ENCODE assay signal across 8 cellular contexts in the genomic region with DNA sequence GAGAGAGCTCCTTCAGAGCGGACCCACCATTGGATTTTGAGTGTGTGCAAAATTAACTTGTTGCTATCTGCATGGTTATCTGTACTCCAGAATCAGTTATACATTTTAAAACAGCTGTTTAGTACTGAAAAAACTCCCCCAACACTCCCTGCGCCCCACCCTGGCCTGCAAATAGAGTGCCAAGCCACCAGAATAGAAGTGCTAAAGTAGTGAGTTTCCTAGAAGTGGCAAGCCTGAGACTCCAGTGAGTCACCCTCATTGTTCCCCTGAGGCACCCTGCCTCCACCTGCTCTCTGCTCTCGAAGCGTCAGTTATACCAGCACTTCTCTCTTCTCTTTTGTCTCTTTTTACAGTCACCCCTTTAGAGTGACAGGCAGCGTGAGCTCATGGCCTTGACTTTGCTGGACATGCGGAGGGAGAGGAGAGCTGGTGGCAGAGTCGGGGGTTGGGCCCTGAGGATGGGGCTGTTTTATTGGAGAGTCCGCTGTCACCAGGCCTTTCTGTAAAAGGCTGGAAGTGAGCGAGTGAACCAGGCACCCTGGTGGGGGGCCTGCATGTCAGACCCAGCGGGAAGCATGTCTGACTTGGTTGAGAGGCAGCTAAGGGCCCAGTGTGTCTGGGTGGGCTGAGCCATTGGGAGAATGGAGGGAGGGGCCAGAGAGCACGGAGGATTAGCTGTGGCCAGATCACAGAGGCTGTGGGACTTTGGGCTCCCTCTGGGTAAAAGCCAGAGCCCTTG. TPM values are rescaled to one million over a fixed set of nuclear protein-coding genes. Genes with fewer than 3 reads are reported as not detected.
DNase-seq lines count a peak whose midpoint lies in the region; ATAC-seq and TF ChIP-seq lines count a peak whose summit lies in the region.

No MANE protein-coding gene starts in this region.

- ATAC-seq in HG03565 (IDR thresholded peaks at IDR 0.05; ENCODE audit: unreplicated experiment) (peak; percentile 59), left colon (peak; percentile 67)
- ATAC-seq in activated naive CD8-positive, alpha-beta T cell treated with anti-CD3 and anti-CD28 coated beads, Interleukin-2, amount 10 ng/mL, durations not matched to agents 7 days and 5 days (ENCODE audit: low read depth), result peak; percentile 85
- peak; percentile 87 to 88 for ATAC-seq in stimulated activated naive B cell treated with anti-CD40 and anti-IgM and Interleukin-4, amounts not matched to agents 10 μg/mL and 1 μg/mL and 100 μg/mL, for 72 hours (replicated peaks)

- no peak for TF ChIP-seq CTCF in GM20000 (IDR thresholded peaks at IDR 0.05; ENCODE audit: extremely low read depth, missing control alignments)

- H3K4me1 Mint-ChIP-seq in activated naive CD8-positive, alpha-beta T cell treated with anti-CD3 and anti-CD28 coated beads, Interleukin-2, amount 10 ng/mL, durations not matched to agents 7 days and 5 days, result peaks cover 80% of the 10 kb centered on the region
- H3K4me1 Mint-ChIP-seq in stimulated activated naive B cell treated with anti-CD40 and anti-IgM and Interleukin-4, amounts not matched to agents 10 μg/mL and 1 μg/mL and 100 μg/mL, for 72 hours, result peaks cover 73 to 97% of the 10 kb centered on the region in 2 donors

- peak overlapping the region; percentile 91 for H3K27ac Mint-ChIP-seq in activated naive CD8-positive, alpha-beta T cell treated with anti-CD3 and anti-CD28 coated beads, Interleukin-2, amount 10 ng/mL, durations not matched to agents 7 days and 5 days
- peak overlapping the region; percentile 99 for H3K27ac Mint-ChIP-seq in stimulated activated naive B cell treated with anti-CD40 and anti-IgM and Interleukin-4, amounts not matched to agents 10 μg/mL and 1 μg/mL and 100 μg/mL, for 72 hours

- DNase-seq in DMS153 treated with DMSO at 0.1 percent for 48 hours (lab: John Stamatoyannopoulos, UW; ENCODE audit: unreplicated experiment) (peak; percentile 82), GM20000 (ENCODE audit: low spot score) (peak; percentile 67), SHP77 treated with DMSO at 0.1 percent for 48 hours (lab: John Stamatoyannopoulos, UW) (peak; percentile 61), left colon (no peak)
- DNase-seq in activated naive CD8-positive, alpha-beta T cell treated with anti-CD3 and anti-CD28 coated beads, Interleukin-2, amount 10 ng/mL, durations not matched to agents 7 days and 5 days, result peak; percentile 54
- peak; percentile 85 for DNase-seq in stimulated activated naive B cell treated with anti-CD40 and anti-IgM and Interleukin-4, amounts not matched to agents 10 μg/mL and 1 μg/mL and 100 μg/mL, for 72 hours
- DNase-seq in central memory CD4-positive, alpha-beta T cell, result no peak

- H3K9me3 Mint-ChIP-seq in activated naive CD8-positive, alpha-beta T cell treated with anti-CD3 and anti-CD28 coated beads, Interleukin-2, amount 10 ng/mL, durations not matched to agents 7 days and 5 days, result no peaks in the 10 kb centered on the region
- peaks cover 0 to 4% of the 10 kb centered on the region in 2 donors for H3K9me3 Mint-ChIP-seq in stimulated activated naive B cell treated with anti-CD40 and anti-IgM and Interleukin-4, amounts not matched to agents 10 μg/mL and 1 μg/mL and 100 μg/mL, for 72 hours

- H3K4me3 Mint-ChIP-seq in activated naive CD8-positive, alpha-beta T cell treated with anti-CD3 and anti-CD28 coated beads, Interleukin-2, amount 10 ng/mL, durations not matched to agents 7 days and 5 days, result peak overlapping the region; percentile 75
- H3K4me3 Mint-ChIP-seq in stimulated activated naive B cell treated with anti-CD40 and anti-IgM and Interleukin-4, amounts not matched to agents 10 μg/mL and 1 μg/mL and 100 μg/mL, for 72 hours, result peak overlapping the region; percentile 68 to 77

- intact Hi-C loops in left colon (cut with DNase I, micrococcal nuclease), result no loop called here

- POLR2A ChIA-PET in activated naive CD8-positive, alpha-beta T cell treated with anti-CD3 and anti-CD28 coated beads, Interleukin-2, amount 10 ng/mL, durations not matched to agents 7 days and 5 days (lab: Charles Lee), result interaction anchor here (0.9 to 6.4 kb wide), 3 partner anchors 10 to 190 kb away, joined by 4 to 48 read pairs (median 6); a partner anchor contains a TSS

- peaks cover 2% of the 10 kb centered on the region for H3K36me3 Mint-ChIP-seq in activated naive CD8-positive, alpha-beta T cell treated with anti-CD3 and anti-CD28 coated beads, Interleukin-2, amount 10 ng/mL, durations not matched to agents 7 days and 5 days
- peaks cover 19 to 44% of the 10 kb centered on the region in 2 donors for H3K36me3 Mint-ChIP-seq in stimulated activated naive B cell treated with anti-CD40 and anti-IgM and Interleukin-4, amounts not matched to agents 10 μg/mL and 1 μg/mL and 100 μg/mL, for 72 hours

- H3K27me3 Mint-ChIP-seq in activated naive CD8-positive, alpha-beta T cell treated with anti-CD3 and anti-CD28 coated beads, Interleukin-2, amount 10 ng/mL, durations not matched to agents 7 days and 5 days, result no peaks in the 10 kb centered on the region
- H3K27me3 Mint-ChIP-seq in stimulated activated naive B cell treated with anti-CD40 and anti-IgM and Interleukin-4, amounts not matched to agents 10 μg/mL and 1 μg/mL and 100 μg/mL, for 72 hours, result no peaks in the 10 kb centered on the region

RNA-seq across cellular contexts. Expression of a gene that starts 10.4 kb away (rescaled TPM):
- 10 to 100 TPM; 75.0 to 77.7 TPM for total RNA-seq in activated naive CD8-positive, alpha-beta T cell treated with anti-CD3 and anti-CD28 coated beads, Interleukin-2, amount 10 ng/mL, durations not matched to agents 7 days and 5 days
- total RNA-seq in left colon, result 100 to 1,000 TPM in 1 of 2 donors, 10 to 100 TPM in 1; 97.3 to 100 TPM

Comparison
In these comparisons a context has a peak if more than half of its experiments do, and no peak if none do; other contexts are left out.
1. DNase-seq: peak in DMS153 treated with DMSO at 0.1 percent for 48 hours (single experiment), GM20000 (single experiment), SHP77 treated with DMSO at 0.1 percent for 48 hours (single experiment), activated naive CD8-positive, alpha-beta T cell treated with anti-CD3 and anti-CD28 coated beads, Interleukin-2, amount 10 ng/mL, durations not matched to agents 7 days and 5 days (single experiment) and stimulated activated naive B cell treated with anti-CD40 and anti-IgM and Interleukin-4, amounts not matched to agents 10 μg/mL and 1 μg/mL and 100 μg/mL, for 72 hours (single experiment); none in left colon (0 of 2) and central memory CD4-positive, alpha-beta T cell (single experiment).
2. Peak in every context shown above with its lines, with median percentiles within 50 percentile points of each other: ATAC-seq.